Comparison of ENCODE assay signal across 8 cellular contexts in the genomic region with DNA sequence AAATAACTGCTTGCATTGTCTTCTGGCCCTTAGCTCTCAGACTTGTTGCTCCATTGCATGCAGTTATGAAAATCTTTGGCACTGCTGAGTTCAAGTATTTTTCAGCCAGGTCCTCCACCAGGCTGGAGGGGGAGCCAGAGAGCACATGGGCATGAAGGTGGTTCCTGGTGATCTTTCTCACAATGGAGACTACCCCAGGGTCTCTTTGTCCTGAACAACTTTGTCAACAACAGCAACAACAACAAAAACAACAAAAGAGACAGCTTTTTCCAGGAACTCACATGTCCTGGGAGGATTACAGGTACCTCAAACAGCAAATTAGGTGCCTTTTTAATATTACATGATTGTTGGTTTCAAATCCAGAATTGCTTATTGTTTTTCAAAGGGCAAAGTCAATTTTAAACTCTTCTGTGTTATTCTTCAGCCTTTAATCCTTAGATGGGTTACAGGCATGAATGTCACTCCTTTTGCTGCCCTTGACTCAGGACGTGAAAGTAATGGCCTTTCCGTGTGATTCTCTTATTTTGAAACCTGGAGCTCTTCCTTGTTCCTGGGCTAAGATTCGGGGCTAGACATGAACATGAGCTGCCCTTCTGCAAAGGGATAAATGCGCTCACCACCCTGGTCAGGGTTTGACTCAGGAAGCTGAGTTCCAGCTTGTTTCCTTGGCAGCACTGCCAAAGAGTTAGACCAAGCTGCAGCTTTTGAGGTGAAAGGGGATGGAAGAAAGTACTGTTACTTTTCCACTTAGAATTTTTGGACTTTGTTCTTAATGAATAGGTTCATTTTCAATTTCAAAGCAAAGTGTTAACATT. TPM values are rescaled to one million over a fixed set of nuclear protein-coding genes. Genes with fewer than 3 reads are reported as not detected.
DNase-seq lines count a peak whose midpoint lies in the region; ATAC-seq and TF ChIP-seq lines count a peak whose summit lies in the region.

No MANE protein-coding gene starts in this region.

- peaks cover 47% of the 10 kb centered on the region for H3K36me3 Mint-ChIP-seq in activated CD4-positive, alpha-beta T cell treated with anti-CD3 and anti-CD28 coated beads, Interleukin-2, amount 10 ng/mL, durations not matched to agents 24 days and 14 days (ENCODE audit: low read depth)

- H3K4me1 Mint-ChIP-seq in activated CD4-positive, alpha-beta T cell treated with anti-CD3 and anti-CD28 coated beads, Interleukin-2, amount 10 ng/mL, durations not matched to agents 24 days and 14 days = peaks cover 57% of the 10 kb centered on the region

- H3K4me3 ChIP-seq in effector memory CD4-positive, alpha-beta T cell (ENCODE audit: insufficient read depth, low read depth, low read length, poor library complexity, severe bottlenecking) = peak overlapping the region; percentile 93
- H3K4me3 ChIP-seq in mucosa of descending colon (no peak overlapping the region), stomach smooth muscle (ENCODE audit: low read length in 2 of 2) (peak overlapping the region; percentile 55 to 76)

- no peaks in the 10 kb centered on the region for H3K9me3 Mint-ChIP-seq in activated CD4-positive, alpha-beta T cell treated with anti-CD3 and anti-CD28 coated beads, Interleukin-2, amount 10 ng/mL, durations not matched to agents 24 days and 14 days

- no peaks in the 10 kb centered on the region for H3K27me3 ChIP-seq in effector memory CD4-positive, alpha-beta T cell (replicated peaks; ENCODE audit: control insufficient read depth, insufficient read depth, low read length, poor library complexity, severe bottlenecking)
- peaks cover 35 to 50% of the 10 kb centered on the region in 2 donors for H3K27me3 ChIP-seq in stomach smooth muscle (ENCODE audit: control insufficient read depth in 1 of 2, insufficient read depth in 2 of 2, low read length in 2 of 2)

- H3K27ac Mint-ChIP-seq in activated CD4-positive, alpha-beta T cell treated with anti-CD3 and anti-CD28 coated beads, Interleukin-2, amount 10 ng/mL, durations not matched to agents 24 days and 14 days = peak overlapping the region; percentile 97

- H3K4me3 Mint-ChIP-seq in activated CD4-positive, alpha-beta T cell treated with anti-CD3 and anti-CD28 coated beads, Interleukin-2, amount 10 ng/mL, durations not matched to agents 24 days and 14 days = peak overlapping the region; percentile 93

- H3K9me3 ChIP-seq in effector memory CD4-positive, alpha-beta T cell (ENCODE audit: control insufficient read depth, low read length) = no peaks in the 10 kb centered on the region
- H3K9me3 ChIP-seq in mucosa of descending colon (no peaks in the 10 kb centered on the region), stomach smooth muscle (ENCODE audit: control insufficient read depth in 2 of 2, low read length in 2 of 2) (no peaks in the 10 kb centered on the region)

- H3K27me3 Mint-ChIP-seq in activated CD4-positive, alpha-beta T cell treated with anti-CD3 and anti-CD28 coated beads, Interleukin-2, amount 10 ng/mL, durations not matched to agents 24 days and 14 days = peaks cover 26% of the 10 kb centered on the region

- DNase-seq in DMS53 (lab: John Stamatoyannopoulos, UW) = peak; percentile 73
- DNase-seq in LHCN-M2 (ENCODE audit: low read depth) = peak; percentile 28
- peak; percentile 91 for DNase-seq in activated CD4-positive, alpha-beta T cell treated with anti-CD3 and anti-CD28 coated beads, Interleukin-2, amount 10 ng/mL, durations not matched to agents 24 days and 14 days
- peak in 1 of 3 donors; percentile 50 for DNase-seq in effector memory CD4-positive, alpha-beta T cell
- DNase-seq in mucosa of descending colon = peak in 2 of 3 donors; percentile 67 to 68

- peak; percentile 49 for ATAC-seq in mucosa of descending colon
- ATAC-seq in HG02610 (IDR thresholded peaks at IDR 0.05; ENCODE audit: unreplicated experiment) = no peak
- no peak for ATAC-seq in GM21717 (IDR thresholded peaks at IDR 0.05; ENCODE audit: unreplicated experiment)

- TF ChIP-seq CTCF in mucosa of descending colon (IDR thresholded peaks at IDR 0.05) = peak; percentile 39

- intact Hi-C loops in activated CD4-positive, alpha-beta T cell treated with anti-CD3 and anti-CD28 coated beads, Interleukin-2, amount 10 ng/mL, durations not matched to agents 24 days and 14 days (cut with micrococcal nuclease) = loop anchor here (1.0 to 5.0 kb wide), 6 partner anchors 95 to 813 kb away; a partner anchor contains a TSS
- intact Hi-C loops in mucosa of descending colon (cut with DNase I, micrococcal nuclease) = no loop called here

- H3K36me3 ChIP-seq in effector memory CD4-positive, alpha-beta T cell (ENCODE audit: control insufficient read depth, insufficient read depth, low read length) = peaks cover 17% of the 10 kb centered on the region
- H3K36me3 ChIP-seq in mucosa of descending colon (ENCODE audit: low read depth) = no peaks in the 10 kb centered on the region
- H3K36me3 ChIP-seq in stomach smooth muscle (ENCODE audit: control insufficient read depth in 2 of 2, insufficient read depth in 2 of 2, low read length in 2 of 2) = no peaks in the 10 kb centered on the region

- peak overlapping the region; percentile 93 for H3K27ac ChIP-seq in effector memory CD4-positive, alpha-beta T cell (ENCODE audit: insufficient read depth, low read length, poor library complexity, severe bottlenecking)
- no peak overlapping the region for H3K27ac ChIP-seq in stomach smooth muscle (ENCODE audit: low read length)

- H3K4me1 ChIP-seq in effector memory CD4-positive, alpha-beta T cell (ENCODE audit: control insufficient read depth, insufficient read depth, low read length, poor library complexity, severe bottlenecking) = peaks cover 41% of the 10 kb centered on the region
- peaks cover 11% of the 10 kb centered on the region for H3K4me1 ChIP-seq in mucosa of descending colon (ENCODE audit: low read depth)
- H3K4me1 ChIP-seq in stomach smooth muscle (ENCODE audit: control insufficient read depth, insufficient read depth, low read length) = peaks cover 21% of the 10 kb centered on the region

- peak overlapping the region in 1 of 2 donors; percentile 57 for H3K9ac ChIP-seq in stomach smooth muscle (ENCODE audit: low read length in 2 of 2)

RNA-seq across cellular contexts. Expression of a gene that starts 1.8 kb away (rescaled TPM):
- total RNA-seq in LHCN-M2 (2014; rRNA removed) (2.4 and 3.2 TPM in 2 replicates), mucosa of descending colon (10 to 100 TPM in 1 of 3 donors, 1 to 10 TPM in 2; 2.5 to 14.0 (median 4.7) TPM)
- 1.1 TPM for polyA plus RNA-seq in LHCN-M2 (2012)
- 113 and 117 TPM in 2 replicates for total RNA-seq in activated CD4-positive, alpha-beta T cell treated with anti-CD3 and anti-CD28 coated beads, Interleukin-2, amount 10 ng/mL, durations not matched to agents 24 days and 14 days
